8 cellular contexts compared by ENCODE assay signal in the genomic region with DNA sequence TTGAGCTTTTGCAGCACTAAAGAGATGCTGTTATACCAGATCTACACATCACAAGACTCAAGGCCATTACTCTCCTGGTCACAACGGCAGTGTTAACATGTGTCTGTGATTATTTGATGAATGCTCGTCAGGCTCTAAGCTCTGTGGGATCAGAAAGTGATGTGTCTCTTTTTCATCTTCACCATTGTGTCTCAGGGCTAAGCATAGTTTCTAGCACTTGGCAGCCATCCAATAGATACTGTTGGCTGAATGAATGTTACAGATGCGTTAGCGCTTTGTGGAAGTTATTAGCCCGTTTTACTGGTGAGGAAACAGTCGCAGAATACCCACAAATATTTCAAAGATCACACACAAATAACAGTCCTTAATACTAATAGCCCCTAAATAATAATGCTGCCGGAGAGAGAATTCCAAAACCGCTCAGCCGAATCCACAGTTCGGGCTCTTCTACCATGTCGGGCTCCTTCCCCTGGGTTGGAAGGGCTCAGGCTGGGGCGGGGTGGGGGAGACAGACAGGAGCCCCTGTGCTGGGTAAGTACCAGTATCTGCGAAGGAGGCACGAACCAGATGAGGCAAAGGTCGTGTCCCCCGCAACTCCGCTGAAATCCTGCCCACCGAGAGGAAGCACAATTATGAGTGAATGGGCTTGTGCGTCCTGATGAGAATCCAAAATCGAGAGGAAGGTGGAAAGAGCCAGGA. TPM values are rescaled to one million over a fixed set of nuclear protein-coding genes. Genes with fewer than 3 reads are reported as not detected.
DNase-seq lines count a peak whose midpoint lies in the region; ATAC-seq, FAIRE-seq and TF ChIP-seq lines count a peak whose summit lies in the region.
"Had no signal": no experiment of that assay in that cellular context is flagged by ENCODE, and none has a peak within 500 bp of the region (broad histone marks: within the 10 kb centered on the region; RNA-seq: fewer than 3 reads in every experiment).

No MANE protein-coding gene starts in this region.

- no peak for TF ChIP-seq CTCF in RWPE2 (IDR thresholded peaks at IDR 0.05; ENCODE audit: poor library complexity, severe bottlenecking)

- H3K36me3 ChIP-seq in HAP-1 (replicated peaks) (no peaks in the 10 kb centered on the region; the same call in 1 of the 2 replicates), RWPE2 (ENCODE audit: low read depth) (no peaks in the 10 kb centered on the region), small intestine (ENCODE audit: control insufficient read depth in 2 of 2, insufficient read depth in 2 of 2, low read length in 2 of 2) (no peaks in the 10 kb centered on the region)

- FAIRE-seq in small intestine (lab: Jason Lieb, UNC): no peak

- DNase-seq in HAP-1 (ENCODE audit: low spot score in 2 of 2) (peak in 1 of 2 experiments; percentile 32), RWPE2 (ENCODE audit: low spot score) (no peak), globus pallidus (ENCODE audit: low spot score) (peak; percentile 8), small intestine (peak; percentile 29), mucosa of gallbladder (ENCODE audit: low spot score) (no peak), dedifferentiated amniotic fluid mesenchymal stem cell (ENCODE audit: extremely low spot score) (no peak)

- H3K9me3 ChIP-seq in HAP-1 (no peaks in the 10 kb centered on the region), RWPE2 (ENCODE audit: severe bottlenecking) (no peaks in the 10 kb centered on the region), small intestine (ENCODE audit: control insufficient read depth, low read depth) (no peaks in the 10 kb centered on the region)

- peaks cover 13% of the 10 kb centered on the region for H3K4me1 ChIP-seq in HAP-1
- H3K4me1 ChIP-seq in RWPE2 (ENCODE audit: insufficient read depth, poor library complexity, severe bottlenecking): no peaks in the 10 kb centered on the region
- peaks cover 0 to 5% of the 10 kb centered on the region in 2 donors for H3K4me1 ChIP-seq in small intestine (ENCODE audit: control insufficient read depth in 2 of 2, insufficient read depth in 1 of 2, low read depth in 1 of 2, low read length in 1 of 2)

- ATAC-seq in RWPE2 (ENCODE audit: low read depth): no peak
- no peak for ATAC-seq in GM21423 (IDR thresholded peaks at IDR 0.05; ENCODE audit: unreplicated experiment)

- WGBS in small intestine, 3 donors: 9 to 10% (median 9%) methylated on average over 20 of the region's 20 CpGs

- H3K4me3 ChIP-seq in HAP-1 (peak overlapping the region; percentile 34; the same call in 1 of the 2 replicates), RWPE2 (ENCODE audit: severe bottlenecking) (peak overlapping the region; percentile 49), small intestine (ENCODE audit: low read depth in 1 of 2, low read length in 2 of 2) (peak overlapping the region in 1 of 2 donors; percentile 65)

- H3K27me3 ChIP-seq in HAP-1 (ENCODE audit: low read depth) (peaks cover 15% of the 10 kb centered on the region), RWPE2 (ENCODE audit: insufficient read depth, poor library complexity, severe bottlenecking) (peaks cover 15% of the 10 kb centered on the region), small intestine (ENCODE audit: control insufficient read depth in 2 of 2, insufficient read depth in 2 of 2, low read length in 2 of 2) (no peaks in the 10 kb centered on the region)

- H3K27ac ChIP-seq in RWPE2 (ENCODE audit: poor library complexity, severe bottlenecking) (no peak overlapping the region), small intestine (ENCODE audit: low read depth in 1 of 2, low read length in 1 of 2) (no peak overlapping the region)
- H3K27ac ChIP-seq: SK-N-MC had no signal

- in situ Hi-C loops in HAP-1 (cut with MboI; ENCODE audit: low sequenced_read_pairs): no loop called here

RNA-seq across cellular contexts. Expression of gene FAM81A, which starts 1.1 kb away (rescaled TPM):
- 1 to 10 TPM in 2 of 3 donors, not detected in 1; 1.1 to 2.7 TPM for polyA plus RNA-seq in small intestine
- 2.8 TPM for total RNA-seq in mucosa of gallbladder

Comparison
In these comparisons a context has a peak if more than half of its experiments do, and no peak if none do; other contexts are left out.
1. DNase-seq: peak in globus pallidus (single experiment) and small intestine (single experiment); none in RWPE2 (single experiment), mucosa of gallbladder (single experiment) and dedifferentiated amniotic fluid mesenchymal stem cell (single experiment).